ENCODE assay signal across 13 cellular contexts in the genomic region with DNA sequence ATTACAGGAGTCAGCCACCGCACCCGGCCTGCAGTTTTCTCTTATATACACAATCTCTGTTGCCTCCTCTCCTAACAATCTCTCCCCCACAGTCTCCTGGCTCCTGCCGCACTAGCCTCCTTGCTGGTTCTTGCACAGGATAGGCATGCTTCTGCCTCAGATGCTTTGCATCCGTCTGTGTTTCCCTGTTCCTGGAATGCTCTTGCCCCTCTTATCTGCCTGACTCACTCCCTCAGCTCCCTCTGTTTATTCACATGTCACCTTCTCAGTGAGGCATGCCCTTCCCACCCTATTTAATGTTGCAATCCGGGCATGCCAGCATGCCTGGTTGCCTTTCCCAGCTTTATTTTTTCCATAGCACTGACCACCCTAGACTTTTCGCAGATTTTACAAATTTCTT.
DNase-seq lines count a peak whose midpoint lies in the region; ATAC-seq and TF ChIP-seq lines count a peak whose summit lies in the region.
"Had no signal": no experiment of that assay in that cellular context is flagged by ENCODE, and none has a peak within 500 bp of the region (broad histone marks: within the 10 kb centered on the region; RNA-seq: fewer than 3 reads in every experiment).

No MANE protein-coding gene starts in this region.

- TF ChIP-seq CTCF in AG10803 (conservative IDR thresholded peaks at IDR 0.05; ENCODE audit: low read length), result no peak
- no peak for TF ChIP-seq CTCF in endodermal cell (conservative IDR thresholded peaks at IDR 0.05)

- peaks cover 21% of the 10 kb centered on the region for H3K4me1 Mint-ChIP-seq in endodermal cell

- H3K4me3 Mint-ChIP-seq in endodermal cell, result no peak overlapping the region
- H3K4me3 Mint-ChIP-seq: activated naive CD8-positive, alpha-beta T cell; type B pancreatic cell had no signal

- H2BK12ac ChIP-seq in neuronal stem cell (ENCODE audit: low read length), result no peak overlapping the region

- peak overlapping the region; percentile 34 for H3K56ac ChIP-seq in mesendoderm (ENCODE audit: low read length)

- H2BK5ac ChIP-seq in mesendoderm (ENCODE audit: low read length), result no peak overlapping the region
- H2BK5ac ChIP-seq in neuronal stem cell (ENCODE audit: low read length), result no peak overlapping the region

- H3K14ac ChIP-seq in neuronal stem cell (ENCODE audit: low read length), result no peak overlapping the region

- H3K4me1 ChIP-seq in endodermal cell (ENCODE audit: control insufficient read depth, insufficient read depth, low read length) (peaks cover 2% of the 10 kb centered on the region), mesendoderm (ENCODE audit: control insufficient read depth, low read depth, low read length) (no peaks in the 10 kb centered on the region), neuronal stem cell (ENCODE audit: control insufficient read depth in 2 of 2, insufficient read depth in 1 of 2, low read depth in 1 of 2, low read length in 2 of 2) (no peaks in the 10 kb centered on the region)

- H3K27ac ChIP-seq in endodermal cell (ENCODE audit: low read depth, low read length) (no peak overlapping the region), mesendoderm (ENCODE audit: low read depth, low read length) (no peak overlapping the region), neuronal stem cell (replicated peaks; ENCODE audit: low read length) (no peak overlapping the region)
- H3K27ac ChIP-seq: C4-2B had no signal

- no peaks in the 10 kb centered on the region for H3K36me3 ChIP-seq in endodermal cell (ENCODE audit: control insufficient read depth, insufficient read depth, low read length)
- no peaks in the 10 kb centered on the region for H3K36me3 ChIP-seq in mesendoderm (ENCODE audit: control insufficient read depth, insufficient read depth, low read length)
- no peaks in the 10 kb centered on the region for H3K36me3 ChIP-seq in neuronal stem cell (replicated peaks in 1 of 2; ENCODE audit: control insufficient read depth in 2 of 2, insufficient read depth in 2 of 2, low read length in 2 of 2)

- no peaks in the 10 kb centered on the region for H3K27me3 Mint-ChIP-seq in endodermal cell (ENCODE audit: insufficient read depth)
- H3K27me3 Mint-ChIP-seq: type B pancreatic cell had no signal

- DNase-seq in AG10803 (ENCODE audit: low read depth) (peak; percentile 9), LHCN-M2 (ENCODE audit: low read depth) (peak; percentile 13), endodermal cell (peak; percentile 45), mesendoderm (peak; percentile 68), neuronal stem cell (ENCODE audit: low spot score) (no peak)
- DNase-seq: GOT3, NCI-H2171 had no signal

- no peak overlapping the region for H2AK5ac ChIP-seq in mesendoderm (ENCODE audit: low read length)
- H2AK5ac ChIP-seq in neuronal stem cell (ENCODE audit: low read depth, low read length), result no peak overlapping the region

- H2AFZ ChIP-seq in neuronal stem cell (ENCODE audit: low read length), result no peak overlapping the region

- no peak overlapping the region for H2BK120ac ChIP-seq in mesendoderm (ENCODE audit: low read depth, low read length)
- no peak overlapping the region for H2BK120ac ChIP-seq in neuronal stem cell (ENCODE audit: low read depth, low read length)

- no peak overlapping the region for H2BK15ac ChIP-seq in mesendoderm (replicated peaks; ENCODE audit: low read depth)
- no peak overlapping the region for H2BK15ac ChIP-seq in neuronal stem cell (ENCODE audit: low read length)

- peaks cover 8% of the 10 kb centered on the region for H3K9me3 ChIP-seq in endodermal cell (ENCODE audit: control insufficient read depth, low read length)
- H3K9me3 ChIP-seq in neuronal stem cell (replicated peaks in 1 of 2; ENCODE audit: control insufficient read depth in 2 of 2, insufficient read depth in 1 of 2, low read depth in 1 of 2, low read length in 2 of 2), result no peaks in the 10 kb centered on the region

- H3K27me3 ChIP-seq in endodermal cell (ENCODE audit: control insufficient read depth, insufficient read depth, low read length, poor library complexity, severe bottlenecking) (no peaks in the 10 kb centered on the region), mesendoderm (ENCODE audit: insufficient read depth, low read length, poor library complexity) (no peaks in the 10 kb centered on the region), neuronal stem cell (ENCODE audit: control insufficient read depth in 3 of 3, insufficient read depth in 3 of 3, low read depth in 1 of 3, low read length in 3 of 3) (no peaks in the 10 kb centered on the region)

- 72 to 80% methylated on average over 1 to 6 of the region's 6 CpGs for WGBS in endodermal cell (ENCODE audit: insufficient coverage in 1 of 2, insufficient read length in 1 of 2), 2 experiments
- no CpG with 5 or more reads among the region's 6 CpGs for whole genome bisulfite sequencing in mesendoderm (ENCODE audit: extremely low coverage, insufficient coverage, low lambda C conversion rate)
- no CpG with 5 or more reads among the region's 6 CpGs for WGBS in neuronal stem cell (ENCODE audit: extremely low coverage in 2 of 2, insufficient read length in 2 of 2, insufficient replicate concordance in 1 of 2), 2 donors

- no peak overlapping the region for H3K4ac ChIP-seq in mesendoderm (ENCODE audit: low read depth, low read length)
- no peak overlapping the region for H3K4ac ChIP-seq in neuronal stem cell (ENCODE audit: low read length)

- H3K79me2 ChIP-seq in mesendoderm (ENCODE audit: control insufficient read depth, insufficient read depth, low read length), result no peaks in the 10 kb centered on the region

- H3K9ac ChIP-seq in endodermal cell (ENCODE audit: extremely low read depth, low read length, poor library complexity, severe bottlenecking) (no peak overlapping the region), mesendoderm (ENCODE audit: low read length) (no peak overlapping the region), neuronal stem cell (ENCODE audit: low read depth, low read length, poor library complexity) (no peak overlapping the region)

- no peak overlapping the region for H4K91ac ChIP-seq in neuronal stem cell (ENCODE audit: low read depth, low read length, poor library complexity)

- no peaks in the 10 kb centered on the region for H3K36me3 Mint-ChIP-seq in endodermal cell (ENCODE audit: low read depth)
- H3K36me3 Mint-ChIP-seq: activated naive CD8-positive, alpha-beta T cell; type B pancreatic cell had no signal

- no peak overlapping the region for H4K5ac ChIP-seq in mesendoderm (ENCODE audit: low read length)

- H3K79me1 ChIP-seq in mesendoderm (ENCODE audit: low read length) (no peaks in the 10 kb centered on the region), neuronal stem cell (ENCODE audit: low read depth, low read length) (no peaks in the 10 kb centered on the region)

- no peak for ATAC-seq in HG02759 (IDR thresholded peaks at IDR 0.05; ENCODE audit: unreplicated experiment)
- ATAC-seq in HG02938 (IDR thresholded peaks at IDR 0.05; ENCODE audit: unreplicated experiment), result no peak
- ATAC-seq in GM21786 (IDR thresholded peaks at IDR 0.05; ENCODE audit: unreplicated experiment), result no peak

- no peak overlapping the region for H3K18ac ChIP-seq in mesendoderm (ENCODE audit: low read length)
- no peak overlapping the region for H3K18ac ChIP-seq in neuronal stem cell (ENCODE audit: low read length)

- no peak overlapping the region for H3K4me2 ChIP-seq in mesendoderm (ENCODE audit: low read length)
- H3K4me2 ChIP-seq in neuronal stem cell (ENCODE audit: insufficient read depth, low read length, poor library complexity, severe bottlenecking), result no peak overlapping the region

- no peak overlapping the region for H3K4me3 ChIP-seq in AG10803 (ENCODE audit: low read length)
- H3K4me3 ChIP-seq in endodermal cell (ENCODE audit: low read length), result no peak overlapping the region
- no peak overlapping the region for H3K4me3 ChIP-seq in mesendoderm (ENCODE audit: low read length)
- no peak overlapping the region for H3K4me3 ChIP-seq in neuronal stem cell (ENCODE audit: low read length in 2 of 2)

- no peak overlapping the region for H3K23ac ChIP-seq in mesendoderm (ENCODE audit: low read length)
- no peak overlapping the region for H3K23ac ChIP-seq in neuronal stem cell (ENCODE audit: low read depth, low read length, poor library complexity)

- H3K9me3 Mint-ChIP-seq in endodermal cell, result peaks cover 81% of the 10 kb centered on the region

- H4K8ac ChIP-seq in mesendoderm (ENCODE audit: low read depth, low read length) (no peak overlapping the region), neuronal stem cell (ENCODE audit: low read depth, low read length) (no peak overlapping the region)

- peak overlapping the region; percentile 20 for H3K27ac Mint-ChIP-seq in endodermal cell
- H3K27ac Mint-ChIP-seq: activated naive CD8-positive, alpha-beta T cell; type B pancreatic cell had no signal
